Comparison of ENCODE assay signal across 11 cellular contexts in genomic region chr1:216849141-216849540, GRCh38.
"Had no signal": no experiment of that assay in that cellular context is flagged by ENCODE, and none has a peak within 500 bp of the region (broad histone marks: within the 10 kb centered on the region; RNA-seq: fewer than 3 reads in every experiment).

No MANE protein-coding gene starts in this region.

- H3K4me3 ChIP-seq: GM23338 had no signal

- H3K27ac ChIP-seq: HL-60, KMS-11 had no signal

- H3K4me3 Mint-ChIP-seq: GM23338, H9, HFFc6, IgD-negative memory B cell had no signal

- H3K9me3 Mint-ChIP-seq: GM23338, H9 had no signal

- FAIRE-seq: H1, H54, HepG2 had no signal

- H3K4me1 Mint-ChIP-seq: IgD-negative memory B cell had no signal

- H3K27ac Mint-ChIP-seq: GM23338, H9, HFFc6, IgD-negative memory B cell had no signal

- H3K4me2 ChIP-seq: GM23338, KMS-11 had no signal

- DNase-seq: H9, HCEC 1CT, HFFc6, KBM-7 had no signal

- H3K9ac ChIP-seq: KMS-11 had no signal

- H3K36me3 Mint-ChIP-seq: IgD-negative memory B cell had no signal
